ENCODE assay signal across 30 cellular contexts in genomic region chr2:178920916-178921513, GRCh38.
"Had no signal": no experiment of that assay in that cellular context is flagged by ENCODE, and none has a peak within 500 bp of the region (broad histone marks: within the 10 kb centered on the region; RNA-seq: fewer than 3 reads in every experiment).

No MANE protein-coding gene starts in this region.

- H3K4me3 ChIP-seq: left ventricle myocardium inferior, mucosa of descending colon, pancreas, prostate gland, skin epidermis, stomach, testis, thyroid gland, transverse colon, upper lobe of left lung, uterus had no signal

- FAIRE-seq: islet of Langerhans, kidney, pancreas had no signal

- DNase-seq: hypothalamus; immature natural killer cell; kidney; left colon; left ventricle myocardium inferior; midbrain; mucosa of descending colon; naive thymus-derived CD4-positive, alpha-beta T cell; nucleus accumbens; pancreas; posterior cingulate gyrus; retina; right cardiac atrium; stimulated activated CD4-positive, alpha-beta T cell treated with anti-CD3 and anti-CD28 coated beads, Interleukin-12 subunit alpha, Interleukin-12 subunit beta, amount 100 ng/mL, for 4 hours; stimulated activated CD4-positive, alpha-beta T cell treated with anti-CD3 and anti-CD28 coated beads, Interleukin-15, amount 100 ng/mL, for 24 hours; stimulated activated CD4-positive, alpha-beta T cell treated with anti-CD3 and anti-CD28 coated beads, Interleukin-2, amount 100 ng/mL, for 24 hours; stimulated activated CD4-positive, alpha-beta T cell treated with anti-CD3 and anti-CD28 coated beads, Interleukin-4, amount 100 ng/mL, for 1 hour; stimulated activated naive B cell treated with anti-CD40 and anti-IgM and Interleukin-4, amounts not matched to agents 10 μg/mL and 1 μg/mL and 100 μg/mL, for 72 hours; stimulated activated naive CD8-positive, alpha-beta T cell treated with anti-CD3 and anti-CD28 coated beads, Interleukin-15, Interleukin-2, amounts not matched to agents 100 U/mL and 50 U/mL, for 24 hours; stomach; testis; thyroid gland; transverse colon; upper lobe of left lung; uterus had no signal

- H3K9me3 ChIP-seq: left ventricle myocardium inferior, mucosa of descending colon, pancreas, prostate gland, stomach, testis, thyroid gland, transverse colon, upper lobe of left lung, uterus had no signal

- H3K4me1 ChIP-seq: prostate gland, stomach, testis, thyroid gland, transverse colon, uterus had no signal

- ATAC-seq: left colon; mucosa of descending colon; naive thymus-derived CD4-positive, alpha-beta T cell; natural killer cell treated with Interleukin-12 subunit alpha and Interleukin-12 subunit beta and Interleukin-15 and Interleukin-18, amount 100 ng/mL, for 72 hours; pancreas; right cardiac atrium; sciatic nerve; stimulated activated naive B cell treated with anti-CD40 and anti-IgM and Interleukin-4, amounts not matched to agents 10 μg/mL and 1 μg/mL and 100 μg/mL, for 72 hours; stimulated activated naive CD8-positive, alpha-beta T cell treated with anti-CD3 and anti-CD28 coated beads, Interleukin-15, Interleukin-2, amounts not matched to agents 100 U/mL and 50 U/mL, for 24 hours had no signal

- H3K36me3 ChIP-seq: left ventricle myocardium inferior, pancreas, prostate gland, stomach, thyroid gland, transverse colon, upper lobe of left lung, uterus had no signal

- H3K27me3 ChIP-seq: pancreas, stomach, testis, thyroid gland, transverse colon, upper lobe of left lung, uterus had no signal

- H3K27ac ChIP-seq: left ventricle myocardium inferior, pancreas, prostate gland, skin epidermis, stomach, testis, thyroid gland, transverse colon, upper lobe of left lung, uterus had no signal
